ENCODE assay signal across 40 cellular contexts in genomic region chrX:115053223-115053622, GRCh38. TPM values are rescaled to one million over a fixed set of nuclear protein-coding genes. Genes with fewer than 3 reads are reported as not detected.
"Had no signal": no experiment of that assay in that cellular context is flagged by ENCODE, and none has a peak within 500 bp of the region (broad histone marks: within the 10 kb centered on the region; RNA-seq: fewer than 3 reads in every experiment).

No MANE protein-coding gene starts in this region.

- H3K4me1 ChIP-seq: adrenal gland, ascending aorta, body of pancreas, breast epithelium had no signal

- FAIRE-seq: bronchial epithelial cell had no signal

- H3K36me3 ChIP-seq: adrenal gland, ascending aorta, brain microvascular endothelial cell, breast epithelium, cardiac muscle cell had no signal

- H3K9me3 ChIP-seq: adrenal gland, ascending aorta, body of pancreas, breast epithelium had no signal

- H3K4me3 Mint-ChIP-seq: activated naive CD4-positive, alpha-beta T cell treated with anti-CD3 and anti-CD28 coated beads for 36 hours; activated naive CD4-positive, alpha-beta T cell treated with anti-CD3 and anti-CD28 coated beads, Interleukin-2, amount 10 ng/mL, durations not matched to agents 7 days and 5 days; activated naive CD4-positive, alpha-beta T cell treated with anti-CD3 and anti-CD28 coated beads, Interleukin-2, amount 50 U/mL, for 24 hours; activated naive CD8-positive, alpha-beta T cell; activated naive CD8-positive, alpha-beta T cell treated with anti-CD3 and anti-CD28 coated beads for 36 hours; activated naive CD8-positive, alpha-beta T cell treated with anti-CD3 and anti-CD28 coated beads, Interleukin-2, amount 10 ng/mL, durations not matched to agents 7 days and 5 days; activated naive CD8-positive, alpha-beta T cell treated with anti-CD3 and anti-CD28 coated beads, Interleukin-2, amount 50 U/mL, for 24 hours; activated T-cell treated with anti-CD3 and anti-CD28 coated beads, Interleukin-2, amount 50 U/mL, for 24 hours; activated T-cell treated with anti-CD3 and anti-CD28 coated beads, Interleukin-2, amount 50 U/mL, for 4 hours; activated T-cell treated with anti-CD3 and anti-CD28 coated beads, Interleukin-2, amount 50 U/mL, for 72 hours; activated T-helper 1 cell treated with anti-CD3 and anti-CD28 coated beads, Interleukin-12 subunit alpha, Interleukin-12 subunit beta, Interleukin-2, Interleukin-4 antibody, amounts not matched to agents 30 ng/mL and 10 ng/mL and 1 ng/mL, durations not matched to agents 14 hours and 24 hours and 36 hours; activated T-helper 17 cell treated with anti-CD3 and anti-CD28 coated beads, Interleukin-2, amount 50 U/mL, for 72 hours; brain; central memory CD8-positive, alpha-beta T cell had no signal

- H3K4me3 ChIP-seq: adrenal gland, ascending aorta, body of pancreas, breast epithelium, cardiac muscle cell had no signal

- H3K36me3 Mint-ChIP-seq: activated naive CD4-positive, alpha-beta T cell treated with anti-CD3 and anti-CD28 coated beads, Interleukin-2, amount 10 ng/mL, durations not matched to agents 7 days and 5 days; activated naive CD4-positive, alpha-beta T cell treated with anti-CD3 and anti-CD28 coated beads, Interleukin-2, amount 50 U/mL, for 24 hours; activated naive CD4-positive, alpha-beta T cell treated with anti-CD3 and anti-CD28 coated beads, Interleukin-2, amount 50 U/mL, for 72 hours; activated naive CD8-positive, alpha-beta T cell; activated naive CD8-positive, alpha-beta T cell treated with anti-CD3 and anti-CD28 coated beads for 36 hours; activated naive CD8-positive, alpha-beta T cell treated with anti-CD3 and anti-CD28 coated beads, Interleukin-2, amount 10 ng/mL, durations not matched to agents 7 days and 5 days; brain had no signal

- H3K27me3 ChIP-seq: ascending aorta, body of pancreas, brain microvascular endothelial cell, cardiac muscle cell had no signal

- DNase-seq: activated effector memory CD4-positive, alpha-beta T cell treated with anti-CD3 and anti-CD28 coated beads, Interleukin-2, amount 50 U/mL, for 16 hours; activated effector memory CD4-positive, alpha-beta T cell treated with Interleukin-2 at 50 U/mL for 16 hours; activated gamma-delta T cell; activated gamma-delta T cell treated with Interleukin-2 at 50 U/mL for 16 hours; activated naive CD4-positive, alpha-beta T cell; activated naive CD4-positive, alpha-beta T cell treated with anti-CD3 and anti-CD28 coated beads for 36 hours; activated naive CD4-positive, alpha-beta T cell treated with anti-CD3 and anti-CD28 coated beads, Interleukin-2, amount 10 ng/mL, durations not matched to agents 7 days and 5 days; activated naive CD4-positive, alpha-beta T cell treated with anti-CD3 and anti-CD28 coated beads, Interleukin-2, amount 50 U/mL, for 16 hours; activated naive CD4-positive, alpha-beta T cell treated with Interleukin-2 at 50 U/mL for 16 hours; activated naive CD8-positive, alpha-beta T cell treated with anti-CD3 and anti-CD28 coated beads for 36 hours; activated naive CD8-positive, alpha-beta T cell treated with anti-CD3 and anti-CD28 coated beads, Interleukin-2, amount 10 ng/mL, durations not matched to agents 7 days and 5 days; activated naive CD8-positive, alpha-beta T cell treated with anti-CD3 and anti-CD28 coated beads, Interleukin-2, amount 50 U/mL, for 24 hours; activated T-cell treated with anti-CD3 and anti-CD28 coated beads, Interleukin-2, amount 50 U/mL, for 1 hour; activated T-cell treated with anti-CD3 and anti-CD28 coated beads, Interleukin-2, amount 50 U/mL, for 24 hours; activated T-cell treated with anti-CD3 and anti-CD28 coated beads, Interleukin-2, amount 50 U/mL, for 4 hours; activated T-cell treated with anti-CD3 and anti-CD28 coated beads, Interleukin-2, amount 50 U/mL, for 48 hours; activated T-cell treated with anti-CD3 and anti-CD28 coated beads, Interleukin-2, amount 50 U/mL, for 72 hours; adrenal gland; amniotic stem cell; amygdala; anterior cingulate cortex; aorta; body of pancreas; brain microvascular endothelial cell; caudate nucleus; central memory CD4-positive, alpha-beta T cell; cerebellar nuclear complex had no signal

- H3K27ac ChIP-seq: adrenal gland, ascending aorta, body of pancreas, brain microvascular endothelial cell, breast epithelium, cardiac muscle cell had no signal

- H3K27ac Mint-ChIP-seq: activated naive CD4-positive, alpha-beta T cell treated with anti-CD3 and anti-CD28 coated beads for 36 hours; activated naive CD4-positive, alpha-beta T cell treated with anti-CD3 and anti-CD28 coated beads, Interleukin-2, amount 10 ng/mL, durations not matched to agents 7 days and 5 days; activated naive CD4-positive, alpha-beta T cell treated with anti-CD3 and anti-CD28 coated beads, Interleukin-2, amount 50 U/mL, for 24 hours; activated naive CD4-positive, alpha-beta T cell treated with anti-CD3 and anti-CD28 coated beads, Interleukin-2, amount 50 U/mL, for 72 hours; activated naive CD8-positive, alpha-beta T cell; activated naive CD8-positive, alpha-beta T cell treated with anti-CD3 and anti-CD28 coated beads for 36 hours; activated naive CD8-positive, alpha-beta T cell treated with anti-CD3 and anti-CD28 coated beads, Interleukin-2, amount 10 ng/mL, durations not matched to agents 7 days and 5 days; activated naive CD8-positive, alpha-beta T cell treated with anti-CD3 and anti-CD28 coated beads, Interleukin-2, amount 50 U/mL, for 24 hours; activated T-cell treated with anti-CD3 and anti-CD28 coated beads, Interleukin-2, amount 50 U/mL, for 24 hours; activated T-cell treated with anti-CD3 and anti-CD28 coated beads, Interleukin-2, amount 50 U/mL, for 72 hours; activated T-helper 1 cell treated with anti-CD3 and anti-CD28 coated beads, Interleukin-12 subunit alpha, Interleukin-12 subunit beta, Interleukin-2, Interleukin-4 antibody, amounts not matched to agents 30 ng/mL and 10 ng/mL and 1 ng/mL, durations not matched to agents 14 hours and 24 hours and 36 hours; activated T-helper 17 cell treated with anti-CD3 and anti-CD28 coated beads, Interleukin-2, amount 50 U/mL, for 72 hours; activated T-helper 2 cell treated with anti-CD3 and anti-CD28 coated beads, Interferon-gamma antibody, Interleukin-2, Interleukin-4, amounts not matched to agents 10 μg/mL and 5 μg/mL and 100 μg/mL, durations not matched to agents 14 hours and 24 hours and 36 hours; brain had no signal

- ATAC-seq: activated naive CD4-positive, alpha-beta T cell treated with anti-CD3 and anti-CD28 coated beads, Interleukin-2, amount 50 U/mL, for 72 hours; activated naive CD8-positive, alpha-beta T cell treated with anti-CD3 and anti-CD28 coated beads, Interleukin-2, amount 50 U/mL, for 24 hours; activated T-cell treated with anti-CD3 and anti-CD28 coated beads, Interleukin-2, amount 50 U/mL, for 4 hours; activated T-cell treated with anti-CD3 and anti-CD28 coated beads, Interleukin-2, amount 50 U/mL, for 72 hours; activated T-helper 17 cell treated with anti-CD3 and anti-CD28 coated beads, Interleukin-2, amount 50 U/mL, for 72 hours; body of pancreas had no signal

- H3K4me1 Mint-ChIP-seq: activated naive CD4-positive, alpha-beta T cell treated with anti-CD3 and anti-CD28 coated beads, Interleukin-2, amount 10 ng/mL, durations not matched to agents 7 days and 5 days; activated naive CD4-positive, alpha-beta T cell treated with anti-CD3 and anti-CD28 coated beads, Interleukin-2, amount 50 U/mL, for 24 hours; activated naive CD8-positive, alpha-beta T cell treated with anti-CD3 and anti-CD28 coated beads for 36 hours; activated naive CD8-positive, alpha-beta T cell treated with anti-CD3 and anti-CD28 coated beads, Interleukin-2, amount 10 ng/mL, durations not matched to agents 7 days and 5 days; activated naive CD8-positive, alpha-beta T cell treated with anti-CD3 and anti-CD28 coated beads, Interleukin-2, amount 50 U/mL, for 24 hours; activated T-helper 17 cell treated with anti-CD3 and anti-CD28 coated beads, Interleukin-2, amount 50 U/mL, for 72 hours; brain; central memory CD8-positive, alpha-beta T cell had no signal

- H3K27me3 Mint-ChIP-seq: activated naive CD4-positive, alpha-beta T cell treated with anti-CD3 and anti-CD28 coated beads, Interleukin-2, amount 10 ng/mL, durations not matched to agents 7 days and 5 days; activated naive CD4-positive, alpha-beta T cell treated with anti-CD3 and anti-CD28 coated beads, Interleukin-2, amount 50 U/mL, for 24 hours; activated naive CD8-positive, alpha-beta T cell; activated naive CD8-positive, alpha-beta T cell treated with anti-CD3 and anti-CD28 coated beads for 36 hours; activated naive CD8-positive, alpha-beta T cell treated with anti-CD3 and anti-CD28 coated beads, Interleukin-2, amount 10 ng/mL, durations not matched to agents 7 days and 5 days; activated naive CD8-positive, alpha-beta T cell treated with anti-CD3 and anti-CD28 coated beads, Interleukin-2, amount 50 U/mL, for 24 hours; activated T-helper 17 cell treated with anti-CD3 and anti-CD28 coated beads, Interleukin-2, amount 50 U/mL, for 72 hours; central memory CD8-positive, alpha-beta T cell had no signal

- H3K9me3 Mint-ChIP-seq: activated naive CD4-positive, alpha-beta T cell treated with anti-CD3 and anti-CD28 coated beads for 36 hours; activated naive CD4-positive, alpha-beta T cell treated with anti-CD3 and anti-CD28 coated beads, Interleukin-2, amount 50 U/mL, for 24 hours; activated naive CD8-positive, alpha-beta T cell treated with anti-CD3 and anti-CD28 coated beads, Interleukin-2, amount 10 ng/mL, durations not matched to agents 7 days and 5 days; activated T-cell treated with anti-CD3 and anti-CD28 coated beads, Interleukin-2, amount 50 U/mL, for 24 hours; activated T-cell treated with anti-CD3 and anti-CD28 coated beads, Interleukin-2, amount 50 U/mL, for 4 hours; activated T-helper 1 cell treated with anti-CD3 and anti-CD28 coated beads, Interleukin-12 subunit alpha, Interleukin-12 subunit beta, Interleukin-2, Interleukin-4 antibody, amounts not matched to agents 30 ng/mL and 10 ng/mL and 1 ng/mL, durations not matched to agents 14 hours and 24 hours and 36 hours had no signal

RNA-seq across cellular contexts. Expression of gene IL13RA2, which starts 35.8 kb away (rescaled TPM):
- total RNA-seq: activated naive CD4-positive, alpha-beta T cell treated with anti-CD3 and anti-CD28 coated beads for 36 hours; activated naive CD4-positive, alpha-beta T cell treated with anti-CD3 and anti-CD28 coated beads, Interleukin-2, amount 50 U/mL, for 72 hours; activated naive CD8-positive, alpha-beta T cell treated with anti-CD3 and anti-CD28 coated beads for 36 hours; activated naive CD8-positive, alpha-beta T cell treated with anti-CD3 and anti-CD28 coated beads, Interleukin-2, amount 10 ng/mL, durations not matched to agents 7 days and 5 days; activated T-cell treated with anti-CD3 and anti-CD28 coated beads, Interleukin-2, amount 50 U/mL, for 4 hours; activated T-cell treated with anti-CD3 and anti-CD28 coated beads, Interleukin-2, amount 50 U/mL, for 72 hours; activated T-helper 1 cell treated with anti-CD3 and anti-CD28 coated beads, Interleukin-12 subunit alpha, Interleukin-12 subunit beta, Interleukin-2, Interleukin-4 antibody, amounts not matched to agents 30 ng/mL and 10 ng/mL and 1 ng/mL, durations not matched to agents 14 hours and 24 hours and 36 hours; activated T-helper 17 cell treated with anti-CD3 and anti-CD28 coated beads, Interleukin-2, amount 50 U/mL, for 72 hours; activated T-helper 2 cell treated with anti-CD3 and anti-CD28 coated beads, Interferon-gamma antibody, Interleukin-2, Interleukin-4, amounts not matched to agents 10 μg/mL and 5 μg/mL and 100 μg/mL, durations not matched to agents 14 hours and 24 hours and 36 hours; cardiac muscle cell; chondrocyte had no signal
- polyA plus RNA-seq: cardiac muscle cell had no signal
